Comparison of ENCODE assay signal across 13 cellular contexts in the genomic region with DNA sequence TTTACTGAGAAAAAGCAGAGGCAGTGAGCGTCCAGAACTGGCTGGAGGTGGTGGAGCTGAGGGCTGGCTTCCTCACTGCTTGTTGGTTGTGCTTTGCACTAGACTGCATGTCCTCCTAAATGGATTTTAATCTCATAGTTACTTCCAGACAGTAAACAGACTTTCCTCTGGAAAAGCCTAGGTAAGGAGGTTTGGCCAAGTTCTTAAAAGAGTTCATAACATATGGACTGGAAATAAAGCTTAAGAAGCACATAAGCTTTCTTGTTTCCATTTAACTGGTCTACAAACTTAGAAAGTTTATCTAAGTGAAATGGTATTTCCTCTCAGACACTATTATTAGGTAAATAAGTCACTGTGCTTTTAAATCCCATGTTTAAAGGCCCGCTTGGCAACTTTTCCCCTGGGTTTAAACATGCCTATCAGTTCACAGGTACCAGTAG. TPM values are rescaled to one million over a fixed set of nuclear protein-coding genes. Genes with fewer than 3 reads are reported as not detected.
DNase-seq lines count a peak whose midpoint lies in the region; ATAC-seq and TF ChIP-seq lines count a peak whose summit lies in the region.
"Had no signal": no experiment of that assay in that cellular context is flagged by ENCODE, and none has a peak within 500 bp of the region (broad histone marks: within the 10 kb centered on the region; RNA-seq: fewer than 3 reads in every experiment).

No MANE protein-coding gene starts in this region.

- TF ChIP-seq CTCF in heart right ventricle (IDR thresholded peaks at IDR 0.05) = no peak

- intact Hi-C loops in heart right ventricle (cut with DNase I) = loop anchor here in 2 of 10 donors (2.0 to 10.0 kb wide), 4 partner anchors 46 to 122 kb away; partner anchors contain the start of gene ECM2 (in 1 of the 2)

- ATAC-seq in heart right ventricle = peak in 7 of 8 donors; percentile 42 to 77 (median 61)
- no peak for ATAC-seq in GM18517 (IDR thresholded peaks at IDR 0.05; ENCODE audit: unreplicated experiment)

- H3K36me3 ChIP-seq in heart right ventricle (no peaks in the 10 kb centered on the region), rectal smooth muscle tissue (ENCODE audit: control insufficient read depth, insufficient read depth, low read length) (no peaks in the 10 kb centered on the region)

- WGBS in heart right ventricle, 2 donors = 30 to 31% methylated on average over 2 of the region's 2 CpGs

- H3K9ac ChIP-seq in rectal smooth muscle tissue (ENCODE audit: low read length) = no peak overlapping the region

- no peaks in the 10 kb centered on the region for H3K9me3 ChIP-seq in heart right ventricle

- DNase-seq in ELR (ENCODE audit: low read depth) (peak; percentile 24), astrocyte of the hippocampus (ENCODE audit: low read depth, low spot score) (peak; percentile 30), heart right ventricle (no peak), HuH-7 (ENCODE audit: low spot score) (no peak), superior temporal gyrus (ENCODE audit: extremely low spot score) (no peak), amygdala (lab: John Stamatoyannopoulos, UW) (no peak)
- DNase-seq: activated naive CD4-positive, alpha-beta T cell treated with anti-CD3 and anti-CD28 coated beads, Interleukin-2, amount 50 U/mL, for 16 hours; AML-193; H7; NCI-H526 had no signal

- H3K27ac ChIP-seq in heart right ventricle (peak overlapping the region; percentile 31 to 89 (median 66)), rectal smooth muscle tissue (ENCODE audit: low read depth, low read length) (peak overlapping the region; percentile 76)

- H3K4me1 ChIP-seq in heart right ventricle = peaks cover 3 to 65% (median 38%) of the 10 kb centered on the region in 9 donors
- H3K4me1 ChIP-seq in rectal smooth muscle tissue (ENCODE audit: control insufficient read depth, insufficient read depth, low read length) = peaks cover 46% of the 10 kb centered on the region

- H3K4me3 ChIP-seq in heart right ventricle (peak overlapping the region in 9 of 10 donors; percentile 2 to 50 (median 34)), rectal smooth muscle tissue (ENCODE audit: low read length) (peak overlapping the region; percentile 6)

- H3K27me3 ChIP-seq in heart right ventricle = no peaks in the 10 kb centered on the region
- H3K27me3 ChIP-seq in rectal smooth muscle tissue (ENCODE audit: control insufficient read depth, insufficient read depth, low read length) = no peaks in the 10 kb centered on the region

RNA-seq across cellular contexts. Expression of gene ASPN, which starts 2.0 kb away (rescaled TPM):
- total RNA-seq in heart right ventricle = 10 to 100 TPM in 8 of 10 donors, 1 to 10 TPM in 2; 2.3 to 29.6 (median 19.4) TPM
- polyA plus RNA-seq in heart right ventricle = 10 to 100 TPM in 1 of 2 donors, 1 to 10 TPM in 1; 3.2 to 11.4 TPM
- total RNA-seq: H7, kidney epithelial cell had no signal

RNA-seq across cellular contexts. Expression of gene ECM2, which starts 55.4 kb away (rescaled TPM):
- total RNA-seq in heart right ventricle = 10 to 100 TPM in 3 of 10 donors, 1 to 10 TPM in 7; 4.2 to 14.9 (median 9.2) TPM
- polyA plus RNA-seq in heart right ventricle = 1 to 10 TPM; 2.1 to 8.0 TPM
- total RNA-seq: H7, kidney epithelial cell had no signal

RNA-seq across cellular contexts. Expression of gene OMD, which starts 56.1 kb away (rescaled TPM):
- 10 to 100 TPM in 1 of 10 donors, 1 to 10 TPM in 9; 2.5 to 11.4 (median 4.3) TPM for total RNA-seq in heart right ventricle
- 1 to 10 TPM; 2.1 to 2.6 TPM for polyA plus RNA-seq in heart right ventricle
- total RNA-seq: H7, kidney epithelial cell had no signal

Comparison
In these comparisons a context has a peak if more than half of its experiments do, and no peak if none do; other contexts are left out.
1. DNase-seq: peak in ELR (single experiment) and astrocyte of the hippocampus (single experiment); none in heart right ventricle (0 of 2), HuH-7 (single experiment), superior temporal gyrus (single experiment) and amygdala (0 of 56).